In the genomic region with DNA sequence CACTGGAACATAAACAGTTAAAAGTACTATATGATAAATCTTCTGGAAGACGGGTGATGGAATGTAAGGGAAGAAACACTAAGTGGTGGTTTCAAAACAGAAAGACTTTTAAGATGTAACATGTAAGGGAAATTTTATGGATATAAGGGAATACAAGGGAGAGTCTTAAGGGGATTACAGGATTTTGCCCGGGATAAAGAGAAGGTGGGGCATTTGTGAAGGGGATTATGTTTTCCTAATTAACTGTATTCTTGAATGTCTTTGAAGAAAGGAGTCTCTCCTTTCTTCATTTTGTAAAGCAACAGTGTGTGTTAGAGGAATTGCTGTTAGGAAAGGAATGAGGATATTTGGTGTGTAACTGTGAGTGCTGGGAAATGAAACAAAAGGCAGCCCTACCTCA, we compare ENCODE assay signal across 26 cellular contexts.
DNase-seq lines count a peak whose midpoint lies in the region; ATAC-seq, FAIRE-seq and TF ChIP-seq lines count a peak whose summit lies in the region.
"Had no signal": no experiment of that assay in that cellular context is flagged by ENCODE, and none has a peak within 500 bp of the region (broad histone marks: within the 10 kb centered on the region; RNA-seq: fewer than 3 reads in every experiment).

No MANE protein-coding gene starts in this region.

- no peaks in the 10 kb centered on the region for H3K9me3 ChIP-seq in ectodermal cell (ENCODE audit: control insufficient read depth, low read length)
- no peaks in the 10 kb centered on the region for H3K9me3 ChIP-seq in neural progenitor cell (ENCODE audit: low read depth)
- H3K9me3 ChIP-seq: A549; BE2C; BLaER1 treated with 17β-estradiol and CSF1 and Interleukin-3, amounts not matched to agents 10 nM and 100 nM had no signal

- peaks cover 26% of the 10 kb centered on the region for H4K20me1 ChIP-seq in neural progenitor cell (ENCODE audit: low read depth)

- DNase-seq in D721Med (ENCODE audit: insufficient read length, low spot score) (peak; percentile 29), NCI-H524 treated with DMSO at 0.1 percent for 48 hours (lab: John Stamatoyannopoulos, UW) (peak; percentile 37), neural progenitor cell (ENCODE audit: low spot score) (peak; percentile 65), lower leg skin (ENCODE audit: low spot score in 2 of 2) (no peak), NOMO-1 (lab: John Stamatoyannopoulos, UW; ENCODE audit: unreplicated experiment in 2 of 2) (no peak), CD1c-positive myeloid dendritic cell (ENCODE audit: extremely low spot score) (no peak)
- DNase-seq: 8988T; ACHN; AML-193; BE2C; Calu3; CD4-positive, alpha-beta memory T cell; COR-L47; DMS 273 treated with DMSO at 0.1 percent for 48 hours; DMS79; EL; GDM1; H9 had no signal

- TF ChIP-seq CTCF in D721Med (IDR thresholded peaks at IDR 0.05; ENCODE audit: insufficient read depth, missing control alignments) = no peak
- TF ChIP-seq CTCF in neural progenitor cell (IDR thresholded peaks at IDR 0.05) = no peak
- TF ChIP-seq CTCF in lower leg skin (IDR thresholded peaks at IDR 0.05) = no peak

- H3K4me1 Mint-ChIP-seq in neural progenitor cell = peaks cover 22% of the 10 kb centered on the region
- H3K4me1 Mint-ChIP-seq: CD14-positive monocyte, GM23338 had no signal

- no peaks in the 10 kb centered on the region for H3K36me3 Mint-ChIP-seq in neural progenitor cell
- H3K36me3 Mint-ChIP-seq: CD14-positive monocyte; CD4-positive, alpha-beta memory T cell had no signal

- FAIRE-seq in D721Med (lab: Jason Lieb, UNC) = no peak
- FAIRE-seq: A549, GM12878 had no signal

- H3K27me3 ChIP-seq in ectodermal cell (ENCODE audit: control insufficient read depth, insufficient read depth, low read length, poor library complexity, severe bottlenecking) (no peaks in the 10 kb centered on the region), neural progenitor cell (peaks cover 46% of the 10 kb centered on the region)
- H3K27me3 ChIP-seq: BE2C; BLaER1 treated with 17β-estradiol and CSF1 and Interleukin-3, amounts not matched to agents 10 nM and 100 nM had no signal

- H3K36me3 ChIP-seq in ectodermal cell (ENCODE audit: control insufficient read depth, insufficient read depth, low read length) (no peaks in the 10 kb centered on the region), neural progenitor cell (no peaks in the 10 kb centered on the region)
- H3K36me3 ChIP-seq: BE2C; BLaER1 treated with 17β-estradiol and CSF1 and Interleukin-3, amounts not matched to agents 10 nM and 100 nM had no signal

- 31 to 52% methylated on average over 2 of the region's 2 CpGs for WGBS in ectodermal cell, 2 experiments
- 67 to 71% methylated on average over 2 of the region's 2 CpGs for WGBS in lower leg skin, 2 donors

- no peaks in the 10 kb centered on the region for H3K79me2 ChIP-seq in neural progenitor cell (ENCODE audit: low read depth)

- H3K4me3 ChIP-seq in ectodermal cell (ENCODE audit: insufficient read depth, low read depth, low read length) = no peak overlapping the region
- H3K4me3 ChIP-seq in neural progenitor cell = peak overlapping the region; percentile 13
- H3K4me3 ChIP-seq in lower leg skin (ENCODE audit: low read depth, poor library complexity, severe bottlenecking) = no peak overlapping the region
- H3K4me3 ChIP-seq: A549; BLaER1 treated with 17β-estradiol and CSF1 and Interleukin-3, amounts not matched to agents 10 nM and 100 nM; GM12878; GM23338 had no signal

- intact Hi-C loops in lower leg skin (cut with DNase I; ENCODE audit: low total_unique reads) = no loop called here

- H3K9ac ChIP-seq in neural progenitor cell = no peak overlapping the region
- H3K9ac ChIP-seq: BLaER1 treated with 17β-estradiol and CSF1 and Interleukin-3, amounts not matched to agents 10 nM and 100 nM had no signal

- H3K4me2 ChIP-seq in neural progenitor cell = peak overlapping the region; percentile 80
- H3K4me2 ChIP-seq: A549; BLaER1 treated with 17β-estradiol and CSF1 and Interleukin-3, amounts not matched to agents 10 nM and 100 nM; GM23338 had no signal

- no peak overlapping the region for H2AFZ ChIP-seq in neural progenitor cell (replicated peaks)
- H2AFZ ChIP-seq: GM23338 had no signal

- TF ChIP-seq POLR2A in lower leg skin (IDR thresholded peaks at IDR 0.05) = no peak

- H3K9me3 Mint-ChIP-seq in neural progenitor cell = no peaks in the 10 kb centered on the region
- H3K9me3 Mint-ChIP-seq: GM23338, H9 had no signal

- peak overlapping the region; percentile 7 for H3K27ac Mint-ChIP-seq in neural progenitor cell
- H3K27ac Mint-ChIP-seq: CD14-positive monocyte; CD4-positive, alpha-beta memory T cell; GM23338; H9 had no signal

- no peaks in the 10 kb centered on the region for H3K27me3 Mint-ChIP-seq in neural progenitor cell (ENCODE audit: insufficient read depth, low read depth)
- H3K27me3 Mint-ChIP-seq: CD4-positive, alpha-beta memory T cell had no signal

- H3K4me3 Mint-ChIP-seq in neural progenitor cell = no peak overlapping the region
- H3K4me3 Mint-ChIP-seq: CD14-positive monocyte; CD4-positive, alpha-beta memory T cell; GM23338; H9 had no signal

- H3K4me1 ChIP-seq in ectodermal cell (ENCODE audit: control insufficient read depth, insufficient read depth, low read length) (peaks cover 24% of the 10 kb centered on the region), neural progenitor cell (peaks cover 57% of the 10 kb centered on the region)
- H3K4me1 ChIP-seq: A549, BE2C had no signal

- H3F3A ChIP-seq in neural progenitor cell (ENCODE audit: low read depth) = peaks cover 56% of the 10 kb centered on the region

- H3K27ac ChIP-seq in ectodermal cell (ENCODE audit: insufficient read depth, low read depth, low read length, poor library complexity, severe bottlenecking) (peak overlapping the region; percentile 56), neural progenitor cell (peak overlapping the region; percentile 85)
- H3K27ac ChIP-seq: A549; BLaER1 treated with 17β-estradiol and CSF1 and Interleukin-3, amounts not matched to agents 10 nM and 100 nM had no signal

- no peak for ATAC-seq in GM21390 (IDR thresholded peaks at IDR 0.05; ENCODE audit: unreplicated experiment)
- ATAC-seq: A549, GM12878, GM23338, HCT116 had no signal

Comparison
In these comparisons a context has a peak if more than half of its experiments do, and no peak if none do; other contexts are left out.
1. DNase-seq: peak in D721Med (single experiment), NCI-H524 treated with DMSO at 0.1 percent for 48 hours (single experiment) and neural progenitor cell (single experiment); none in lower leg skin (0 of 2), NOMO-1 (0 of 2) and CD1c-positive myeloid dendritic cell (single experiment).